ENCODE assay signal across 8 cellular contexts in the genomic region with DNA sequence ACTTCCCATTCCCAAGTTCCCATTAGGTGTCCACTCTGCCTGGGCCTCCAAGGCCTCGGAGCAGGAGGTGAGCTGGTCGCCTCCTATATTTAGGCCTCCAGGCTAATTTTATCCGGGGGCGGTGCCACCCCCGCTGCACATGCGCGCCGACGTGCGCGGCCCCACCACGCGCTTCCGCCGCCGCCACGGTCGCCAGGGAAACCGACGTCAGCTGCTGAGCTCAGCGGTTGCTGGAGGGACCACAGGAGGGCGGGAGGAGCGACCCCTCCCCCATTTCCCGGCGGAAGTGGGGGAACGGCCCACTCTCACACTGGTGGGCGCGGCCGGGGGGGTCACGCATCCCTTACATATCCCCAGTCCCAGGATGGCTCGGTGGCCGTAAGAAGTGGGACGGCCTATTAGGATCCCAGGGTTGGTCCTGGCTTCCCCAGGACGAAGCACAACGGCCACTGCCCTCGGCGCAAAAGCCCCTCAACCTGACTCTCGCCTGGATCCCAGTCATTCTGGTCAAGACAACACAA. TPM values are rescaled to one million over a fixed set of nuclear protein-coding genes. Genes with fewer than 3 reads are reported as not detected.
DNase-seq lines count a peak whose midpoint lies in the region; ATAC-seq, FAIRE-seq and TF ChIP-seq lines count a peak whose summit lies in the region.

No MANE protein-coding gene starts in this region.

- peak; percentile 94 for FAIRE-seq in GM12892 (lab: Jason Lieb, UNC)

- DNase-seq in GM12892 (ENCODE audit: insufficient read length) (peak; percentile 94), NCI-H82 (lab: John Stamatoyannopoulos, UW) (peak; percentile 92), endothelial cell (ENCODE audit: low spot score) (peak; percentile 77), mesothelial cell of epicardium (ENCODE audit: low spot score in 2 of 2, unreplicated experiment in 2 of 2) (peak; percentile 72 to 81)
- DNase-seq in activated CD8-positive, alpha-beta memory T cell treated with anti-CD3 and anti-CD28 coated beads, Interleukin-2, amount 50 U/mL, for 48 hours = peak; percentile 93
- DNase-seq in stimulated activated CD8-positive, alpha-beta memory T cell treated with anti-CD3 and anti-CD28 coated beads, Interleukin-15, amount 100 ng/mL, for 1 hour (ENCODE audit: low read depth) = peak; percentile 73

- H3K27ac Mint-ChIP-seq in endothelial cell (ENCODE audit: unreplicated experiment) = peak overlapping the region; percentile 97
- no peak overlapping the region for H3K27ac Mint-ChIP-seq in mesothelial cell of epicardium

- H3K4me1 Mint-ChIP-seq in endothelial cell (ENCODE audit: unreplicated experiment) (peaks cover 27% of the 10 kb centered on the region), mesothelial cell of epicardium (peaks cover 23% of the 10 kb centered on the region)

- ATAC-seq in HG02870 (IDR thresholded peaks at IDR 0.05; ENCODE audit: unreplicated experiment) = peak; percentile 45
- ATAC-seq in HG03025 (IDR thresholded peaks at IDR 0.05; ENCODE audit: low FRiP score, unreplicated experiment) = no peak

- TF ChIP-seq POLR2A in GM12892 (IDR thresholded peaks at IDR 0.05; ENCODE audit: low read depth, low read length) = no peak

- TF ChIP-seq CTCF in endothelial cell (IDR thresholded peaks at IDR 0.05; ENCODE audit: unreplicated experiment) = no peak
- TF ChIP-seq CTCF in mesothelial cell of epicardium (IDR thresholded peaks at IDR 0.05; ENCODE audit: unreplicated experiment) = no peak

- H3K36me3 Mint-ChIP-seq in endothelial cell (ENCODE audit: low read depth, unreplicated experiment) (peaks cover 19% of the 10 kb centered on the region), mesothelial cell of epicardium (peaks cover 20% of the 10 kb centered on the region)

- H3K9me3 Mint-ChIP-seq in endothelial cell (ENCODE audit: unreplicated experiment) (no peaks in the 10 kb centered on the region), mesothelial cell of epicardium (no peaks in the 10 kb centered on the region)

- H3K4me3 Mint-ChIP-seq in endothelial cell (ENCODE audit: unreplicated experiment) (peak overlapping the region; percentile 97), mesothelial cell of epicardium (peak overlapping the region; percentile 91)

- H3K27me3 Mint-ChIP-seq in endothelial cell (ENCODE audit: unreplicated experiment) = peaks cover 32% of the 10 kb centered on the region
- no peaks in the 10 kb centered on the region for H3K27me3 Mint-ChIP-seq in mesothelial cell of epicardium (ENCODE audit: low read depth)

RNA-seq across cellular contexts. Expression of gene PER1, which starts 1.0 kb away (rescaled TPM):
- 11.8 TPM for polyA plus RNA-seq in GM12892 (2012; ENCODE audit: missing spikeins)
- total RNA-seq in endothelial cell (ENCODE audit: unreplicated experiment) (30.0 TPM), mesothelial cell of epicardium (55.2 to 70.2 TPM (median 58.0 TPM) in 3 replicates)

RNA-seq across cellular contexts. Expression of gene VAMP2, which starts 11.6 kb away (rescaled TPM):
- polyA plus RNA-seq in GM12892 (2012; ENCODE audit: missing spikeins) = 32.1 TPM
- total RNA-seq in endothelial cell (ENCODE audit: unreplicated experiment) = 19.8 TPM
- total RNA-seq in mesothelial cell of epicardium = 51.3 to 55.3 TPM (median 54.8 TPM) in 3 replicates

RNA-seq across cellular contexts. Expression of gene TMEM107, which starts 25.0 kb away (rescaled TPM):
- 22.7 TPM for polyA plus RNA-seq in GM12892 (2012; ENCODE audit: missing spikeins)
- total RNA-seq in endothelial cell (ENCODE audit: unreplicated experiment) (14.6 TPM), mesothelial cell of epicardium (22.0 to 23.2 TPM (median 22.6 TPM) in 3 replicates)

RNA-seq across cellular contexts. Expression of gene HES7, which starts 27.3 kb away (rescaled TPM):
- polyA plus RNA-seq in GM12892 (2012; ENCODE audit: missing spikeins) = 0.21 TPM
- total RNA-seq in endothelial cell (ENCODE audit: unreplicated experiment) = 3.3 TPM
- total RNA-seq in mesothelial cell of epicardium = 0.45 to 0.75 TPM (median 0.66 TPM) in 3 replicates

RNA-seq across cellular contexts. Expression of gene ALOXE3, which starts 32.9 kb away (rescaled TPM):
- polyA plus RNA-seq in GM12892 (2012; ENCODE audit: missing spikeins) = not detected
- total RNA-seq in endothelial cell (ENCODE audit: unreplicated experiment) (not detected), mesothelial cell of epicardium (0.09 to 0.13 TPM in 2 of 3 replicates, not detected in the other)
